In genomic region chr22:46136539-46137217, GRCh38 we compare ENCODE assay signal across 25 cellular contexts. TPM values are rescaled to one million over a fixed set of nuclear protein-coding genes. Genes with fewer than 3 reads are reported as not detected.
DNase-seq lines count a peak whose midpoint lies in the region; ATAC-seq, FAIRE-seq and TF ChIP-seq lines count a peak whose summit lies in the region.
"Had no signal": no experiment of that assay in that cellular context is flagged by ENCODE, and none has a peak within 500 bp of the region (broad histone marks: within the 10 kb centered on the region; RNA-seq: fewer than 3 reads in every experiment).

No MANE protein-coding gene starts in this region.

- no peak for TF ChIP-seq RAD21 in SK-N-SH (IDR thresholded peaks at IDR 0.05; ENCODE audit: low read length)

- TF ChIP-seq CTCF in SK-N-SH (IDR thresholded peaks at IDR 0.05) (no peak), chondrocyte (IDR thresholded peaks at IDR 0.05) (no peak), nephron progenitor cell (IDR thresholded peaks at IDR 0.05) (no peak)

- H3K4me1 Mint-ChIP-seq in chondrocyte (ENCODE audit: low read depth) = peaks cover 4% of the 10 kb centered on the region
- peaks cover 42% of the 10 kb centered on the region for H3K4me1 Mint-ChIP-seq in nephron progenitor cell
- H3K4me1 Mint-ChIP-seq: GM23338 had no signal

- H3K9me3 Mint-ChIP-seq in chondrocyte (ENCODE audit: low read depth) (no peaks in the 10 kb centered on the region), nephron progenitor cell (no peaks in the 10 kb centered on the region)
- H3K9me3 Mint-ChIP-seq: CD8-positive, alpha-beta T cell; GM23338 had no signal

- no peak overlapping the region for H3K27ac Mint-ChIP-seq in chondrocyte (ENCODE audit: unreplicated experiment)
- peak overlapping the region; percentile 75 for H3K27ac Mint-ChIP-seq in nephron progenitor cell
- H3K27ac Mint-ChIP-seq: CD8-positive, alpha-beta T cell; GM23338 had no signal

- no peaks in the 10 kb centered on the region for H3K9me3 ChIP-seq in SK-N-SH
- H3K9me3 ChIP-seq: MG63, Peyer's patch, SJSA1 had no signal

- WGBS in SK-N-SH (ENCODE audit: low lambda C conversion rate) = 86% methylated on average over 17 of the region's 23 CpGs

- no peak overlapping the region for H3K4me2 ChIP-seq in SK-N-SH
- H3K4me2 ChIP-seq: GM23338 had no signal

- no peak for ATAC-seq in SK-N-SH treated with all-trans-retinoic acid at 6 μM for 48 hours
- ATAC-seq: CD8-positive, alpha-beta T cell; GM23338; K562 had no signal

- H3K36me3 ChIP-seq in SK-N-SH (replicated peaks in 1 of 2; ENCODE audit: control insufficient read depth in 1 of 2, insufficient read depth in 2 of 2, low read length in 1 of 2) = no peaks in the 10 kb centered on the region
- H3K36me3 ChIP-seq: MG63, Peyer's patch, SJSA1 had no signal

- H3F3A ChIP-seq in SK-N-SH (replicated peaks; ENCODE audit: insufficient read depth) = no peaks in the 10 kb centered on the region

- H3K4me3 Mint-ChIP-seq in chondrocyte (ENCODE audit: unreplicated experiment) = no peak overlapping the region
- H3K4me3 Mint-ChIP-seq in nephron progenitor cell = no peak overlapping the region
- H3K4me3 Mint-ChIP-seq: CD8-positive, alpha-beta T cell; GM23338 had no signal

- H3K27me3 ChIP-seq in SK-N-SH (ENCODE audit: insufficient read depth) = no peaks in the 10 kb centered on the region
- H3K27me3 ChIP-seq: MG63, Peyer's patch, SJSA1 had no signal

- H3K36me3 Mint-ChIP-seq in chondrocyte (ENCODE audit: low read depth) (no peaks in the 10 kb centered on the region), nephron progenitor cell (ENCODE audit: low read depth) (no peaks in the 10 kb centered on the region)
- H3K36me3 Mint-ChIP-seq: CD8-positive, alpha-beta T cell had no signal

- no peaks in the 10 kb centered on the region for H3K9me2 ChIP-seq in SK-N-SH

- no peak overlapping the region for H3K27ac ChIP-seq in SK-N-SH (ENCODE audit: low read depth in 2 of 2, low read length in 1 of 2)
- no peak overlapping the region for H3K27ac ChIP-seq in caudate nucleus (ENCODE audit: low read depth, low read length)
- H3K27ac ChIP-seq: 22Rv1, Peyer's patch, SJSA1 had no signal

- H2AFZ ChIP-seq in SK-N-SH (ENCODE audit: low read depth) = no peak overlapping the region
- H2AFZ ChIP-seq: GM23338 had no signal

- DNase-seq in SK-N-SH (peak; percentile 29), chondrocyte (ENCODE audit: low spot score) (peak; percentile 91), nephron progenitor cell (peak; percentile 57), urothelium cell line (ENCODE audit: low spot score) (no peak), islet precursor cell (no peak), caudate nucleus (lab: John Stamatoyannopoulos, UW) (no peak), D341Med (ENCODE audit: low spot score) (no peak)
- DNase-seq: ACHN; C1 segment of cervical spinal cord; CD8-positive, alpha-beta T cell; DMS153; MG63; NCI-H1417; NCI-H1694 treated with DMSO at 0.1 percent for 48 hours; NCI-H2081 treated with DMSO at 0.1 percent for 48 hours; NCI-H2171 treated with DMSO at 0.1 percent for 48 hours; NCI-H524 treated with DMSO at 0.1 percent for 48 hours; NCI-H82; Peyer's patch had no signal

- TF ChIP-seq EP300 in SK-N-SH (IDR thresholded peaks at IDR 0.05; ENCODE audit: borderline replicate concordance in 1 of 2, low read depth in 1 of 2, low read length in 1 of 2) = no peak

- POLR2A ChIA-PET in SK-N-SH (lab: Yijun Ruan, JAX) = no interaction called here

- peak; percentile 42 for FAIRE-seq in urothelium cell line (lab: Jason Lieb, UNC)
- FAIRE-seq: GM12892, K562 had no signal

- H3K79me2 ChIP-seq in SK-N-SH (ENCODE audit: insufficient read depth) = no peaks in the 10 kb centered on the region

- peaks cover 0 to 10% of the 10 kb centered on the region in 2 experiments; a peak in 1 of 4 replicates for H3K4me1 ChIP-seq in SK-N-SH (ENCODE audit: control insufficient read depth in 1 of 2, insufficient read depth in 2 of 2, low read depth in 1 of 2, low read length in 1 of 2)
- H3K4me1 ChIP-seq: Peyer's patch, SJSA1 had no signal

- H4K20me1 ChIP-seq in SK-N-SH (ENCODE audit: insufficient read depth) = no peaks in the 10 kb centered on the region

- H3K4me3 ChIP-seq in SK-N-SH (ENCODE audit: low read depth in 2 of 2, low read length in 1 of 2) = no peak overlapping the region
- H3K4me3 ChIP-seq: GM23338, K562, MG63, Peyer's patch, SJSA1 had no signal

- CTCF ChIA-PET in SK-N-SH (lab: Yijun Ruan, JAX) = interaction anchor here (0.6 to 1.2 kb wide), 3 partner anchors 14 to 220 kb away, joined by 3 to 5 read pairs (median 3); no protein-coding TSS in a partner anchor

- H3K9ac ChIP-seq in SK-N-SH = no peak overlapping the region

- no peaks in the 10 kb centered on the region for H3K27me3 Mint-ChIP-seq in chondrocyte (ENCODE audit: low read depth)
- H3K27me3 Mint-ChIP-seq in nephron progenitor cell (ENCODE audit: low read depth, poor library complexity) = peaks cover 13% of the 10 kb centered on the region

TF ChIP-seq in SK-N-SH, 30 proteins besides CTCF, POLR2A, EP300 and RAD21 (continues in another document):
- TF ChIP-seq USF1 (IDR thresholded peaks at IDR 0.05; ENCODE audit: borderline replicate concordance, low read depth) (no peak), TCF12 (IDR thresholded peaks at IDR 0.05) (no peak), FOSL2 (IDR thresholded peaks at IDR 0.05; ENCODE audit: borderline replicate concordance, low read depth) (no peak), TAF1 (IDR thresholded peaks at IDR 0.05; ENCODE audit: borderline replicate concordance, low read depth, low read length) (no peak), GATA2 (CRISPR knock-in tag; IDR thresholded peaks at IDR 0.05) (no peak), SMC3 (IDR thresholded peaks at IDR 0.05; ENCODE audit: low read depth, low read length) (no peak), CHD2 (IDR thresholded peaks at IDR 0.05; ENCODE audit: low read length, partially characterized antibody) (no peak), MXI1 (IDR thresholded peaks at IDR 0.05; ENCODE audit: low read depth, low read length) (no peak), ELF1 (IDR thresholded peaks at IDR 0.05) (no peak), RCOR1 (IDR thresholded peaks at IDR 0.05; ENCODE audit: low read length) (no peak)

TF ChIP-seq in SK-N-SH treated with all-trans-retinoic acid at 6 μM for 48 hours, 23 proteins besides CTCF, POLR2A, EP300 and RAD21:
- TF ChIP-seq TOX (CRISPR knock-in tag; IDR thresholded peaks at IDR 0.05; ENCODE audit: borderline replicate concordance) (no peak), ARNTL (CRISPR knock-in tag; IDR thresholded peaks at IDR 0.05; ENCODE audit: borderline replicate concordance, low read depth) (no peak), OSR1 (CRISPR knock-in tag; IDR thresholded peaks at IDR 0.05) (no peak), ESRRG (CRISPR knock-in tag; IDR thresholded peaks at IDR 0.05) (no peak), TCF4 (CRISPR knock-in tag; IDR thresholded peaks at IDR 0.05; ENCODE audit: borderline replicate concordance) (no peak)

RNA-seq across cellular contexts. Expression of gene PPARA, which starts 13.6 kb away (rescaled TPM):
- polyA plus RNA-seq in SK-N-SH (2012; rRNA removed) = 4.5 TPM in 2 replicates
- 4.1 and 4.4 TPM in 2 replicates for polyA plus RNA-seq in SK-N-SH (2012; cell fraction: cytosol; rRNA removed)
- 5.8 and 6.8 TPM in 2 replicates for polyA plus RNA-seq in SK-N-SH (2012; cell fraction: nucleus; rRNA removed)
- total RNA-seq in chondrocyte = 16.0 to 19.2 TPM (median 17.8 TPM) in 3 replicates

Comparison
In these comparisons a context has a peak if more than half of its experiments do, and no peak if none do; other contexts are left out.
1. DNase-seq: peak in SK-N-SH (single experiment), chondrocyte (single experiment) and nephron progenitor cell (single experiment); none in urothelium cell line (single experiment), islet precursor cell (single experiment), caudate nucleus (0 of 61) and D341Med (single experiment).